Comparison of ENCODE assay signal across 2 cellular contexts in genomic region chr20:51331466-51331865, GRCh38.
TF ChIP-seq lines count a peak whose summit lies in the region.

No MANE protein-coding gene starts in this region.

TF ChIP-seq in SK-N-SH treated with all-trans-retinoic acid at 6 μM for 48 hours, 23 proteins besides CTCF, POLR2A, EP300 and RAD21 (continued from another document):
- TF ChIP-seq CREB5 (CRISPR knock-in tag; IDR thresholded peaks at IDR 0.05; ENCODE audit: low read depth) (no peak), TCF4 (CRISPR knock-in tag; IDR thresholded peaks at IDR 0.05; ENCODE audit: borderline replicate concordance) (no peak), PATZ1 (CRISPR knock-in tag; IDR thresholded peaks at IDR 0.05; ENCODE audit: borderline replicate concordance) (no peak)
TF ChIP-seq in SK-N-SH treated with all-trans-retinoic acid at 6 μM for 48 hours: peak in this region for 0.

TF ChIP-seq in HepG2, 621 proteins besides CTCF, POLR2A, EP300 and RAD21 (continued from another document):
- no peak for TF ChIP-seq CREM (IDR thresholded peaks at IDR 0.05)
- TF ChIP-seq CREM (CRISPR knock-in tag; IDR thresholded peaks at IDR 0.05), result no peak
